ENCODE assay signal across 24 cellular contexts in the genomic region with DNA sequence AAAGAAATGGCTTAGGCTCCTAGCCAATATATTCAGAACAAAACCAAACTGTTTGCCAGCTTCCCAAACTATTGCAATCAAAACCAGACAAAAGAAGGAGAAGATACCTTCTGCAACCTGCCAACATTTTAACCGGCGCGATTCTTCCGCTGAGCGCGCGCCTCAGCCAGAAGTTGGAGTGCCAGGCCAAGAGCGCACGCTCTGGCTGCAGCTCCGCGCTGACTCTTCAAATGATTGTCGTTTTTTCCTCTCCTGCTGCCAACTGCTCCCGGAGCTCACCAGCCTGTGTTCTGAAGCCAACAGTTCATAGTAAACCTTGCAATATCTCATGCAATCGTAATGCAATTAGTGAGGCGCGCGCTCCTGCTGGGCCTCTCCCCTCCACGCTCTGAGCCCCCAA.
"Had no signal": no experiment of that assay in that cellular context is flagged by ENCODE, and none has a peak within 500 bp of the region (broad histone marks: within the 10 kb centered on the region; RNA-seq: fewer than 3 reads in every experiment).

No MANE protein-coding gene starts in this region.

- DNase-seq: islet precursor cell; left ventricle myocardium superior; lower lobe of right lung; mammary epithelial cell; mesenchymal stem cell; naive thymus-derived CD8-positive, alpha-beta T cell; nucleus accumbens; pancreas; right lobe of liver; stimulated activated CD4-positive, alpha-beta T cell treated with anti-CD3 and anti-CD28 coated beads, Interleukin-12 subunit alpha, Interleukin-12 subunit beta, amount 100 ng/mL, for 4 hours; stimulated activated CD4-positive, alpha-beta T cell treated with anti-CD3 and anti-CD28 coated beads, Interleukin-15, amount 100 ng/mL, for 24 hours; stimulated activated CD4-positive, alpha-beta T cell treated with anti-CD3 and anti-CD28 coated beads, Interleukin-2, amount 100 ng/mL, for 24 hours; stimulated activated CD4-positive, alpha-beta T cell treated with anti-CD3 and anti-CD28 coated beads, Interleukin-4, amount 100 ng/mL, for 1 hour; stimulated activated naive B cell treated with anti-CD40 and anti-IgM and Interleukin-4, amounts not matched to agents 10 μg/mL and 1 μg/mL and 100 μg/mL, for 72 hours; stimulated activated naive CD8-positive, alpha-beta T cell treated with anti-CD3 and anti-CD28 coated beads, Interleukin-15, Interleukin-2, amounts not matched to agents 100 U/mL and 50 U/mL, for 24 hours; stomach; testis; thyroid gland; transverse colon had no signal

- H3K9me3 ChIP-seq: lower lobe of right lung, pancreas, prostate gland, right lobe of liver, stomach, testis, thyroid gland, transverse colon, upper lobe of left lung, vagina had no signal

- H3K27me3 ChIP-seq: pancreas, right atrium auricular region, right lobe of liver, testis, thyroid gland, transverse colon, upper lobe of left lung, vagina had no signal

- H3K36me3 ChIP-seq: lower lobe of right lung, pancreas, prostate gland, right atrium auricular region, right lobe of liver, stomach, thyroid gland, transverse colon, upper lobe of left lung, vagina had no signal

- H3K4me3 ChIP-seq: lower lobe of right lung, pancreas, prostate gland, right atrium auricular region, right lobe of liver, skin epidermis, stomach, testis, thyroid gland, transverse colon, upper lobe of left lung, vagina had no signal

- H3K4me1 ChIP-seq: lower lobe of right lung, pancreas, prostate gland, right atrium auricular region, right lobe of liver, stomach, testis, thyroid gland, transverse colon, upper lobe of left lung, vagina had no signal

- H3K27ac ChIP-seq: lower lobe of right lung, pancreas, prostate gland, right atrium auricular region, right lobe of liver, skin epidermis, stomach, testis, thyroid gland, transverse colon, upper lobe of left lung, vagina had no signal
